In the genomic region with DNA sequence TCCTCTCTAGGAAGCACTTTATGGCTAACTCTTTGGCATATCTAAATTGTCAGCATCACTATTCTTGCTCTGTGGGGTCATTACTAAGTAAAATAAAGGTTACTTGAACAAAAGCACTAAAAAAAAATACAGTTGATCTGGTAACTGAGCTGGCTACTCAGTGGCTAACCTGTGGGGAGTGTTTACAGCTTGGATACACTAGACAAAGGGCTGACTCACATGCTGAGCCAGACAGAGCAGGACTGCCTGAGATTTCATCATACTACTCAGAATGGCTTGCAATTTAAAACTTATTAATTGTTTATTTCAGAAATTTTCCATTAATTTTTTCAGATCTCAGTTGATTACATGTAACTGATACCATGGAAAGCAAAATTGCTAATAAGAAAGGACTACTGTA, we compare ENCODE assay signal across 14 cellular contexts.
DNase-seq lines count a peak whose midpoint lies in the region; ATAC-seq, FAIRE-seq and TF ChIP-seq lines count a peak whose summit lies in the region.
"Had no signal": no experiment of that assay in that cellular context is flagged by ENCODE, and none has a peak within 500 bp of the region (broad histone marks: within the 10 kb centered on the region; RNA-seq: fewer than 3 reads in every experiment).

No MANE protein-coding gene starts in this region.

- peaks cover 25% of the 10 kb centered on the region for H3K4me1 Mint-ChIP-seq in astrocyte (ENCODE audit: low read depth, unreplicated experiment)
- H3K4me1 Mint-ChIP-seq in CD14-positive monocyte, result no peaks in the 10 kb centered on the region
- H3K4me1 Mint-ChIP-seq: memory B cell had no signal

- H3K4me2 ChIP-seq in astrocyte (ENCODE audit: low read length), result no peak overlapping the region

- H3K36me3 ChIP-seq in astrocyte (ENCODE audit: insufficient read depth, low read length), result no peaks in the 10 kb centered on the region

- H3K4me1 ChIP-seq in astrocyte (ENCODE audit: insufficient read depth, low read length) (peaks cover 2% of the 10 kb centered on the region), right cardiac atrium (ENCODE audit: control insufficient read depth, insufficient read depth, low read length) (no peaks in the 10 kb centered on the region)
- H3K4me1 ChIP-seq: testis had no signal

- H3K4me3 ChIP-seq in astrocyte (ENCODE audit: insufficient read depth, low read depth, low read length) (no peak overlapping the region), right cardiac atrium (ENCODE audit: low read length) (no peak overlapping the region)
- H3K4me3 ChIP-seq: testis had no signal

- no peak for TF ChIP-seq CTCF in astrocyte (IDR thresholded peaks at IDR 0.05; ENCODE audit: insufficient read depth, low read depth, low read length)
- no peak for TF ChIP-seq CTCF in CD14-positive monocyte (IDR thresholded peaks at IDR 0.05)

- no peak overlapping the region for H2AFZ ChIP-seq in astrocyte (ENCODE audit: low read depth, low read length)

- DNase-seq in COR-L47 (lab: John Stamatoyannopoulos, UW), result peak; percentile 42
- peak; percentile 4 for DNase-seq in HuH-7.5 (ENCODE audit: low spot score)
- DNase-seq in astrocyte (ENCODE audit: low read depth), result peak; percentile 78
- peak; percentile 82 for DNase-seq in islet precursor cell
- no peak for DNase-seq in right cardiac atrium
- DNase-seq in nucleus accumbens (lab: John Stamatoyannopoulos, UW), result no peak
- DNase-seq in CD14-positive monocyte (ENCODE audit: low spot score), result no peak
- DNase-seq: activated T-cell treated with anti-CD3 and anti-CD28 coated beads, Interleukin-2, amount 50 U/mL, for 4 hours; effector memory CD4-positive, alpha-beta T cell; stimulated activated CD4-positive, alpha-beta T cell treated with anti-CD3 and anti-CD28 coated beads, Interleukin-15, amount 100 ng/mL, for 24 hours; T-helper 1 cell; testis had no signal

- FAIRE-seq in astrocyte (lab: Jason Lieb, UNC), result no peak

- peak overlapping the region; percentile 40 for H3K27ac ChIP-seq in astrocyte (ENCODE audit: low read depth, low read length)
- H3K27ac ChIP-seq in right cardiac atrium (ENCODE audit: low read length), result no peak overlapping the region
- H3K27ac ChIP-seq: testis had no signal

- no peaks in the 10 kb centered on the region for H3K9me3 Mint-ChIP-seq in astrocyte (ENCODE audit: unreplicated experiment)
- peaks cover 0 to 2% (median 0%) of the 10 kb centered on the region in 7 donors for H3K9me3 Mint-ChIP-seq in CD14-positive monocyte
- H3K9me3 Mint-ChIP-seq: activated T-cell treated with anti-CD3 and anti-CD28 coated beads, Interleukin-2, amount 50 U/mL, for 4 hours; memory B cell had no signal

- H4K20me1 ChIP-seq in astrocyte (ENCODE audit: insufficient read depth, low read length), result no peaks in the 10 kb centered on the region

- H3K79me2 ChIP-seq in astrocyte (ENCODE audit: insufficient read depth, low read length), result no peaks in the 10 kb centered on the region

- ATAC-seq in HG02623 (IDR thresholded peaks at IDR 0.05; ENCODE audit: unreplicated experiment), result no peak
- no peak for ATAC-seq in right cardiac atrium
- ATAC-seq: activated T-cell treated with anti-CD3 and anti-CD28 coated beads, Interleukin-2, amount 50 U/mL, for 4 hours had no signal

- H3K9me3 ChIP-seq in astrocyte (ENCODE audit: insufficient read depth, low read depth, low read length) (no peaks in the 10 kb centered on the region), right cardiac atrium (ENCODE audit: control insufficient read depth, low read length) (no peaks in the 10 kb centered on the region)
- H3K9me3 ChIP-seq: testis had no signal

- no peaks in the 10 kb centered on the region for H3K36me3 Mint-ChIP-seq in astrocyte (ENCODE audit: low read depth, unreplicated experiment)
- H3K36me3 Mint-ChIP-seq in CD14-positive monocyte, result no peaks in the 10 kb centered on the region
- H3K36me3 Mint-ChIP-seq: memory B cell had no signal

- H3K9ac ChIP-seq in astrocyte (ENCODE audit: low read length), result no peak overlapping the region

- H3K4me3 Mint-ChIP-seq in astrocyte (ENCODE audit: unreplicated experiment) (no peak overlapping the region), CD14-positive monocyte (no peak overlapping the region)
- H3K4me3 Mint-ChIP-seq: activated T-cell treated with anti-CD3 and anti-CD28 coated beads, Interleukin-2, amount 50 U/mL, for 4 hours; memory B cell had no signal

- H3K27me3 Mint-ChIP-seq in astrocyte (ENCODE audit: low read depth, unreplicated experiment) (no peaks in the 10 kb centered on the region), CD14-positive monocyte (ENCODE audit: low read depth in 3 of 3) (no peaks in the 10 kb centered on the region)
- H3K27me3 Mint-ChIP-seq: memory B cell had no signal

- intact Hi-C loops in right cardiac atrium (cut with DNase I) (no loop called here), CD14-positive monocyte (cut with micrococcal nuclease) (no loop called here)

- H3K27ac Mint-ChIP-seq in astrocyte (ENCODE audit: unreplicated experiment), result peak overlapping the region; percentile 98
- no peak overlapping the region for H3K27ac Mint-ChIP-seq in CD14-positive monocyte
- H3K27ac Mint-ChIP-seq: memory B cell had no signal

- no peaks in the 10 kb centered on the region for H3K27me3 ChIP-seq in astrocyte (ENCODE audit: insufficient read depth, low read length)
- no peaks in the 10 kb centered on the region for H3K27me3 ChIP-seq in right cardiac atrium (ENCODE audit: control insufficient read depth, insufficient read depth)
- H3K27me3 ChIP-seq: testis had no signal

Comparison
In these comparisons a context has a peak if more than half of its experiments do, and no peak if none do; other contexts are left out.
1. DNase-seq: peak in COR-L47 (single experiment), HuH-7.5 (single experiment), astrocyte (single experiment) and islet precursor cell (single experiment); none in right cardiac atrium (0 of 3), nucleus accumbens (0 of 56) and CD14-positive monocyte (single experiment).